In the genomic region with DNA sequence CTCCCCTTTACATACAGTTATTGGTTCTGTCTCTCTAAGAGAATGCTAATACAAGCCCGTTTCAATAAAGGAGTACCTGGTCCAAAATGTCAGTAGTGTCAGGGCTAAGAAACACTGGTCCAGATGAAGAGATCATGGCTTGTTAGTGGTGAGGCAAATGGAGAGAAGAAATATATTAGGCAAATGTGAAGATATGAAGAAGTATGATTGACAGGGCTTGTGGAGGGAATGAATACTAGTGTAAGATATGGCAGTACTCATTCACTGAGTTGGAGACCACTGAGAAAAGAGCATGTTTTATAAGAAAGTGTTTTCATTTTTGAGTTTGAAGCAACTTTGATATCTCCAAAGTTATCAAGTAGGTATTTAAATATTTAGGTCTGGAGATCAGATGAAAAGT, we compare ENCODE assay signal across 7 cellular contexts.
"Had no signal": no experiment of that assay in that cellular context is flagged by ENCODE, and none has a peak within 500 bp of the region (broad histone marks: within the 10 kb centered on the region; RNA-seq: fewer than 3 reads in every experiment).

No MANE protein-coding gene starts in this region.

- DNase-seq: GDM1, GF-D8 had no signal

- FAIRE-seq: G401.6, GM12891, GM12892, GM18507, GM19239 had no signal
